ENCODE assay signal across 19 cellular contexts in genomic region chr3:30198162-30198561, GRCh38.
DNase-seq lines count a peak whose midpoint lies in the region; ATAC-seq, FAIRE-seq and TF ChIP-seq lines count a peak whose summit lies in the region.
"Had no signal": no experiment of that assay in that cellular context is flagged by ENCODE, and none has a peak within 500 bp of the region (broad histone marks: within the 10 kb centered on the region; RNA-seq: fewer than 3 reads in every experiment).

No MANE protein-coding gene starts in this region.

- no peaks in the 10 kb centered on the region for H4K20me1 ChIP-seq in OCI-LY3 (ENCODE audit: insufficient read depth, low read length)
- H4K20me1 ChIP-seq in HepG2 (ENCODE audit: insufficient read depth, low read length), result no peaks in the 10 kb centered on the region

- no peaks in the 10 kb centered on the region for H3K79me2 ChIP-seq in OCI-LY3 (ENCODE audit: low read length)
- no peaks in the 10 kb centered on the region for H3K79me2 ChIP-seq in HepG2 (ENCODE audit: insufficient read depth, low read length)

- no TSS peak for BruUV-seq in HepG2 (replicated peaks; lab: Mats Ljungman, UMichigan)

- H3K4me3 ChIP-seq in OCI-LY3 (ENCODE audit: low read length) (no peak overlapping the region), HepG2 (replicated peaks in 1 of 3; ENCODE audit: insufficient read depth in 1 of 3, low read depth in 2 of 3, low read length in 3 of 3) (no peak overlapping the region)
- H3K4me3 ChIP-seq: dorsolateral prefrontal cortex, esophagus muscularis mucosa, left lung, psoas muscle had no signal

- in situ Hi-C loops in HepG2 (cut with HindIII; ENCODE audit: extremely low pct_ligation_motif_present, low pct_unique_long_range_greater_than_20kb), result loop anchor here (10.0 kb wide), 2 partner anchors 153 to 557 kb away; no protein-coding TSS in a partner anchor

- H3K9me3 ChIP-seq in OCI-LY3 (ENCODE audit: insufficient read depth, low read length) (no peaks in the 10 kb centered on the region), HepG2 (ENCODE audit: low read length) (no peaks in the 10 kb centered on the region)
- H3K9me3 ChIP-seq: esophagus muscularis mucosa, left lung, psoas muscle had no signal

- H3K9ac ChIP-seq in OCI-LY3 (ENCODE audit: low read length), result no peak overlapping the region
- H3K9ac ChIP-seq in HepG2 (ENCODE audit: insufficient read depth, low read depth, low read length), result no peak overlapping the region

- no peak for ATAC-seq in HepG2
- ATAC-seq in HG03139 (IDR thresholded peaks at IDR 0.05; ENCODE audit: unreplicated experiment), result no peak
- ATAC-seq: activated CD4-positive, CD25-positive, alpha-beta regulatory T cell treated with anti-CD3 and anti-CD28 coated beads, Interleukin-2, amount 50 U/mL, for 24 hours; left lung; psoas muscle had no signal

- peak; percentile 16 for DNase-seq in GDM1 (lab: John Stamatoyannopoulos, UW)
- DNase-seq in dermis blood vessel endothelial cell, result peak; percentile 73
- DNase-seq in HepG2 (ENCODE audit: low spot score), result no peak
- no peak for DNase-seq in DMS 273 (lab: John Stamatoyannopoulos, UW; ENCODE audit: unreplicated experiment)
- DNase-seq in head of caudate nucleus, result no peak
- DNase-seq: activated effector memory CD4-positive, alpha-beta T cell treated with anti-CD3 and anti-CD28 coated beads, Interleukin-2, amount 50 U/mL, for 16 hours; aorta; DMS 273 treated with DMSO at 0.1 percent for 48 hours; dorsolateral prefrontal cortex; left lung; naive B cell; NCI-H510A; psoas muscle; T-helper 1 cell had no signal

- POLR2A ChIA-PET in HepG2 (lab: Yijun Ruan, JAX), result interaction anchor here (3.1 kb wide), 1 partner anchor 61 kb away, joined by 16 read pairs; no protein-coding TSS in a partner anchor

- no peak for TF ChIP-seq RAD21 in HepG2 (CRISPR knock-in tag; IDR thresholded peaks at IDR 0.05)

- no peak overlapping the region for H2AFZ ChIP-seq in OCI-LY3 (ENCODE audit: low read depth, low read length)
- H2AFZ ChIP-seq in HepG2 (ENCODE audit: low read length), result peak overlapping the region; percentile 91

- TF ChIP-seq CTCF in OCI-LY3 (IDR thresholded peaks at IDR 0.05; ENCODE audit: low read depth, low read length) (no peak), HepG2 (CRISPR knock-in tag; IDR thresholded peaks at IDR 0.05) (no peak)

- no peak for TF ChIP-seq POLR2A in HepG2 (IDR thresholded peaks at IDR 0.05; ENCODE audit: insufficient read depth in 1 of 2, low read depth in 2 of 2, low read length in 2 of 2)

- intact Hi-C loops in HepG2 (cut with micrococcal nuclease; ENCODE audit: unreplicated experiment), result loop anchor here (2.0 to 10.0 kb wide), 2 partner anchors 183 to 551 kb away; no protein-coding TSS in a partner anchor
- intact Hi-C loops in head of caudate nucleus (cut with DNase I), result loop anchor here (2.0 to 10.0 kb wide), 3 partner anchors 85 to 497 kb away; no protein-coding TSS in a partner anchor

- TF ChIP-seq EP300 in HepG2 (IDR thresholded peaks at IDR 0.05; ENCODE audit: low read depth in 2 of 2, low read length in 2 of 2) (no peak), HepG2 (CRISPR knock-in tag; IDR thresholded peaks at IDR 0.05; ENCODE audit: borderline replicate concordance) (no peak)

- peaks cover 36% of the 10 kb centered on the region for H3K4me1 ChIP-seq in OCI-LY3 (ENCODE audit: low read length)
- H3K4me1 ChIP-seq in HepG2 (ENCODE audit: insufficient read depth, low read length), result peaks cover 31% of the 10 kb centered on the region
- H3K4me1 ChIP-seq: psoas muscle had no signal

- H3K4me2 ChIP-seq in OCI-LY3 (ENCODE audit: low read length) (peak overlapping the region; percentile 35), HepG2 (ENCODE audit: low read depth, low read length) (no peak overlapping the region)

- CTCF ChIA-PET in HepG2 (lab: Yijun Ruan, JAX; ENCODE audit: low intra/inter-chr PET ratio, low total read pairs), result interaction anchor here (1.5 to 2.8 kb wide), 3 partner anchors 85 to 185 kb away, joined by 6 to 18 read pairs (median 15); no protein-coding TSS in a partner anchor

- H3K27me3 ChIP-seq in OCI-LY3 (ENCODE audit: low read depth, low read length), result peaks cover 10% of the 10 kb centered on the region; the same call in 1 of the 2 replicates
- no peaks in the 10 kb centered on the region; a peak in 1 of 5 replicates for H3K27me3 ChIP-seq in HepG2 (ENCODE audit: control insufficient read depth in 1 of 2, insufficient read depth in 2 of 2, low read length in 2 of 2)
- H3K27me3 ChIP-seq: dorsolateral prefrontal cortex, esophagus muscularis mucosa, left lung had no signal

- H3K36me3 ChIP-seq in OCI-LY3 (replicated peaks; ENCODE audit: low read depth, low read length), result no peaks in the 10 kb centered on the region
- no peaks in the 10 kb centered on the region for H3K36me3 ChIP-seq in HepG2 (replicated peaks in 1 of 2; ENCODE audit: control insufficient read depth in 1 of 2, insufficient read depth in 2 of 2, low read length in 2 of 2)
- H3K36me3 ChIP-seq: esophagus muscularis mucosa, left lung had no signal

- H3K27ac ChIP-seq in OCI-LY3 (ENCODE audit: low read length) (no peak overlapping the region), HepG2 (ENCODE audit: extremely low read length, insufficient read depth, low read length) (no peak overlapping the region)
- H3K27ac ChIP-seq: dorsolateral prefrontal cortex, esophagus muscularis mucosa, left lung, psoas muscle had no signal

- FAIRE-seq in HepG2 (lab: Jason Lieb, UNC), result no peak
- FAIRE-seq: RCC 7860 had no signal

TF ChIP-seq in HepG2, 621 proteins besides CTCF, POLR2A, EP300 and RAD21:
- TF ChIP-seq ZNF512 (CRISPR knock-in tag; IDR thresholded peaks at IDR 0.05) (no peak), ADNP (CRISPR knock-in tag; IDR thresholded peaks at IDR 0.05) (no peak)

Comparison
In these comparisons a context has a peak if more than half of its experiments do, and no peak if none do; other contexts are left out.
1. DNase-seq: peak in GDM1 (single experiment) and dermis blood vessel endothelial cell (single experiment); none in HepG2 (single experiment), DMS 273 (single experiment) and head of caudate nucleus (0 of 42).